In the genomic region with DNA sequence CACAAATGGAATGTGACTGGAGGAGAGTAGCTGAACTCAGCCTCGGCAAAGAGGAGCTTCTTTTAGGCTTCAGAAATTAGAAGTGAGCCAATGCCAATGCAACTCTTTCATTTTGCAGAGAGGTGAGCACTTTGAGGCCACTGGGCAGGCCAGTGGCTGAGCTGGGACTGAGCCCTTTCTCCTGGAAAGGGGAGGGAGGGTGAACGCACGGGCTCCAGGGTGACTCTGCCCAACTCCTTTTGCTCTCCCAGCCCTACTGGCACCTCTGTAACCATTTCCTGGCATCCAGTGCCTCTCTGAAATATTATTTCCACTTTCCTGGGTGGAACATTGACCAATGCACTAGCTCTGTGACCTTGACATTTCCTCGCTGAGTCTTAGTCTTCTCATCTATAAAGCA, we compare ENCODE assay signal across 9 cellular contexts.
"Had no signal": no experiment of that assay in that cellular context is flagged by ENCODE, and none has a peak within 500 bp of the region (broad histone marks: within the 10 kb centered on the region; RNA-seq: fewer than 3 reads in every experiment).

No MANE protein-coding gene starts in this region.

- H3K4me3 Mint-ChIP-seq: GM23338, H9, HFFc6 had no signal

- H3K4me3 ChIP-seq: GM23248, GM23338, HAP-1 had no signal

- H3K36me3 ChIP-seq: HAP-1 had no signal

- H3K9me3 ChIP-seq: HAP-1 had no signal

- H3K9me3 Mint-ChIP-seq: GM23338, H9, HFFc6 had no signal

- ATAC-seq: GM23338, HCT116 had no signal

- H3K27ac Mint-ChIP-seq: GM23338, H9, HFFc6 had no signal

- H3K27ac ChIP-seq: GM23248 had no signal

- DNase-seq: GM23248, GOT3, H7, H9, HCEC 1CT, HFFc6 had no signal

- H3K4me1 ChIP-seq: HAP-1 had no signal
